In genomic region chr4:169999923-170000322, GRCh38 we compare ENCODE assay signal across 18 cellular contexts. TPM values are rescaled to one million over a fixed set of nuclear protein-coding genes. Genes with fewer than 3 reads are reported as not detected.
DNase-seq lines count a peak whose midpoint lies in the region; TF ChIP-seq lines count a peak whose summit lies in the region.
"Had no signal": no experiment of that assay in that cellular context is flagged by ENCODE, and none has a peak within 500 bp of the region (broad histone marks: within the 10 kb centered on the region; RNA-seq: fewer than 3 reads in every experiment).

No MANE protein-coding gene starts in this region.

- H2BK5ac ChIP-seq in neuronal stem cell (ENCODE audit: low read length) = no peak overlapping the region

- H3K27me3 ChIP-seq in neuronal stem cell (ENCODE audit: control insufficient read depth in 3 of 3, insufficient read depth in 3 of 3, low read depth in 1 of 3, low read length in 3 of 3) (no peaks in the 10 kb centered on the region), uterus (no peaks in the 10 kb centered on the region)
- H3K27me3 ChIP-seq: BE2C, BLaER1 had no signal

- no peak overlapping the region for H3K9ac ChIP-seq in neuronal stem cell (ENCODE audit: low read depth, low read length, poor library complexity)
- H3K9ac ChIP-seq: BLaER1 had no signal

- H3K9me3 ChIP-seq in neuronal stem cell (replicated peaks in 1 of 2; ENCODE audit: control insufficient read depth in 2 of 2, insufficient read depth in 1 of 2, low read depth in 1 of 2, low read length in 2 of 2) (no peaks in the 10 kb centered on the region), uterus (no peaks in the 10 kb centered on the region)
- H3K9me3 ChIP-seq: BE2C, BLaER1, Caco-2 had no signal

- in situ Hi-C loops in SK-MEL-5 (cut with HindIII; ENCODE audit: low pct_unique_long_range_greater_than_20kb, low sequenced_read_pairs) (no loop called here), G401 (cut with HindIII; ENCODE audit: low sequenced_read_pairs) (no loop called here)

- no peak overlapping the region for H2AFZ ChIP-seq in neuronal stem cell (ENCODE audit: low read length)

- H3K36me3 ChIP-seq in neuronal stem cell (replicated peaks in 1 of 2; ENCODE audit: control insufficient read depth in 2 of 2, insufficient read depth in 2 of 2, low read length in 2 of 2) (no peaks in the 10 kb centered on the region), uterus (no peaks in the 10 kb centered on the region)
- H3K36me3 ChIP-seq: BE2C, BLaER1 had no signal

- intact Hi-C loops in uterus (cut with DNase I; ENCODE audit: low total_unique reads) = no loop called here

- H3K23ac ChIP-seq in neuronal stem cell (ENCODE audit: low read depth, low read length, poor library complexity) = no peak overlapping the region

- no peak overlapping the region for H4K8ac ChIP-seq in neuronal stem cell (ENCODE audit: low read depth, low read length)

- TF ChIP-seq POLR2A in uterus (IDR thresholded peaks at IDR 0.05) = no peak

- WGBS in neuronal stem cell (ENCODE audit: extremely low coverage in 2 of 2, insufficient read length in 2 of 2, insufficient replicate concordance in 1 of 2), 2 donors = no CpG with 5 or more reads among the region's 2 CpGs

- H3K4me1 ChIP-seq in neuronal stem cell (ENCODE audit: control insufficient read depth in 2 of 2, insufficient read depth in 1 of 2, low read depth in 1 of 2, low read length in 2 of 2) (peaks cover 0 to 15% of the 10 kb centered on the region in 2 donors), uterus (no peaks in the 10 kb centered on the region)
- H3K4me1 ChIP-seq: BE2C, Caco-2 had no signal

- H3K4me3 ChIP-seq in neuronal stem cell (ENCODE audit: low read length in 2 of 2) = no peak overlapping the region
- H3K4me3 ChIP-seq in uterus = no peak overlapping the region
- H3K4me3 ChIP-seq: BLaER1, GM12878 had no signal

- no peak overlapping the region for H3K14ac ChIP-seq in neuronal stem cell (ENCODE audit: low read length)

- H2BK15ac ChIP-seq in neuronal stem cell (ENCODE audit: low read length) = no peak overlapping the region

- H3K4ac ChIP-seq in neuronal stem cell (ENCODE audit: low read length) = no peak overlapping the region

- H3K4me2 ChIP-seq in neuronal stem cell (ENCODE audit: insufficient read depth, low read length, poor library complexity, severe bottlenecking) = no peak overlapping the region

- TF ChIP-seq CTCF in uterus (IDR thresholded peaks at IDR 0.05) = no peak

- no peak overlapping the region for H2BK12ac ChIP-seq in neuronal stem cell (ENCODE audit: low read length)

- no peak overlapping the region for H4K91ac ChIP-seq in neuronal stem cell (ENCODE audit: low read depth, low read length, poor library complexity)

- DNase-seq in SK-MEL-5 (ENCODE audit: low read depth, low spot score) (peak; percentile 73), neuronal stem cell (ENCODE audit: low spot score) (no peak), uterus (no peak), cerebellar nuclear complex (lab: John Stamatoyannopoulos, UW) (no peak), G401 (ENCODE audit: low spot score) (no peak)
- DNase-seq: 8988T; ACHN; BE2C; C1 segment of cervical spinal cord; Caco-2; Calu3; CD4-positive, alpha-beta memory T cell; CD4-positive, CD25-positive, alpha-beta regulatory T cell; CD8-positive, alpha-beta memory T cell; DMS79 treated with DMSO at 0.1 percent for 48 hours; GDM1 had no signal

- H2BK120ac ChIP-seq in neuronal stem cell (ENCODE audit: low read depth, low read length) = peak overlapping the region; percentile 65

- H3K79me1 ChIP-seq in neuronal stem cell (ENCODE audit: low read depth, low read length) = no peaks in the 10 kb centered on the region

- no peak overlapping the region for H2AK5ac ChIP-seq in neuronal stem cell (ENCODE audit: low read depth, low read length)

- H3K18ac ChIP-seq in neuronal stem cell (ENCODE audit: low read length) = no peak overlapping the region

- H3K27ac ChIP-seq in neuronal stem cell (replicated peaks; ENCODE audit: low read length) = no peak overlapping the region
- H3K27ac ChIP-seq in uterus = no peak overlapping the region
- H3K27ac ChIP-seq: BLaER1 had no signal

RNA-seq across cellular contexts. Expression of gene MFAP3L, which starts 26.3 kb away (rescaled TPM):
- 32.0 and 32.1 TPM in 2 replicates for total RNA-seq in SK-MEL-5 (2014; rRNA removed; shearing (Covaris generic))
- polyA plus RNA-seq in SK-MEL-5 (2015; cell fraction: cytosol; rRNA removed) = 41.3 and 43.7 TPM in 2 replicates
- polyA plus RNA-seq in SK-MEL-5 (2015; cell fraction: nucleus; rRNA removed) = 56.1 and 65.7 TPM in 2 replicates
- 4.8 TPM for polyA plus RNA-seq in neuronal stem cell (2013, experiment 1 of 2)
- polyA plus RNA-seq in neuronal stem cell (2013, experiment 2 of 2) = 5.2 TPM
- 10 to 100 TPM in 3 of 4 donors, 1 to 10 TPM in 1; 6.6 to 38.4 (median 14.9) TPM for total RNA-seq in uterus
- 0.06 and 1.7 TPM in 2 replicates for total RNA-seq in G401 (2014; rRNA removed; shearing (Covaris generic))
